In the genomic region with DNA sequence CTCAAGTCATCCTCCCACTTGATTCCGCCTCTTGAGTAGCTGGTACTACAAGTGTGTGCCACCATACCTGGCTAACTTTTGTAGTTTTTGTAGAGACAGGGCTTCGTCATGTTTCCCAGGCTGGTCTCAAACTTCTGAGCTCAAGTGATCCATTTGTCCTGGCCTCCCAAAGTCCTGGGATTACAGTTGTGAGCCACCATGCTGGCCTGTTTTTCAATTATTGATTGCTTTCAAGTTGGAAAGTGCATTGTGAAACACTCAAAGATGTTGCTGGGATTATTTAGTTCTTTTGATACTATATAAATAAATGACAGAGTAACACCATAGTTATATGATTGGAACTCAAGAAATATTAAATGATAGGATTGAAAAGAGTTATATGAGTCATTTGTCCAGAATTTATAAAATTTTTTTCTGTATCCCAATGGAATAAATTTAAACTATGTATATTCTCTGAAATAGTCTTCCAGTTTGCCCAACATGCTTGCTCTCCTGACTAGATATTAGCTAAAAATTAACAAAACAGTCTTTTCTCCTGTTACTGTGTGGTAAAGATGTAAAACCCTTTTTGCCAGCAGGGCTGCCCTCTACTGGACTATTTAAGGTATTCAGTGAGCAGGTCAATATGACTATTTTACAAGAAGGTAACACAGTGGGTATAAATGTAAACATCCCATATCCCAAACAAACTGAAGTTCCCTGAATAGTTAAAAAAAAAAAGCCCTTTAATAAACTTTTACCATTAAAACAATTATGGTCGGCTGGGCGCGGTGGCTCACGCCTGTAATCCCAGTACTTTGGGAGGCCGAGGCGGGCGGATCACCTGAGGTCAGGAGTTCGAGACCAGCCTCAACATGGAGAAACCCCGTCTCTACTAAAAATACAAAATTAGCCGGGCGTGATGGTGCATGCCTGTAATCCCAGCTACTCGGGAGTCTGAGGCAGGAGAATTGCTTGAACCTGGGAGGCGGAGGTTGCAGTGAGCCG, we compare ENCODE assay signal across 8 cellular contexts. TPM values are rescaled to one million over a fixed set of nuclear protein-coding genes. Genes with fewer than 3 reads are reported as not detected.
A peak's percentile ranks its signal among the peaks of the same experiment; 100 is the strongest.
DNase-seq lines count a peak whose midpoint lies in the region; ATAC-seq and TF ChIP-seq lines count a peak whose summit lies in the region.

No MANE protein-coding gene starts in this region.

- BruUV-seq in Panc1 (replicated peaks; lab: Mats Ljungman, UMichigan) = no TSS peak

- intact Hi-C loops in Panc1 (cut with micrococcal nuclease; ENCODE audit: unreplicated experiment) = loop anchor here (1.0 to 5.0 kb wide), 3 partner anchors 107 to 211 kb away; no protein-coding TSS in a partner anchor
- intact Hi-C loops in left lung (cut with DNase I) = loop anchor here in 1 of 2 donors (5.0 kb wide), 1 partner anchor 196 kb away; no protein-coding TSS in a partner anchor
- intact Hi-C loops in tibial artery (cut with DNase I; ENCODE audit: low total_unique reads) = loop anchor here (5.0 kb wide), 1 partner anchor 196 kb away; no protein-coding TSS in a partner anchor

- H3K27ac ChIP-seq in Panc1 (ENCODE audit: low read length) = no peak overlapping the region
- H3K27ac ChIP-seq in left lung = peak overlapping the region in 1 of 2 donors; percentile 55
- peak overlapping the region; percentile 30 to 50 for H3K27ac ChIP-seq in tibial artery

- H3K4me3 ChIP-seq in Panc1 (ENCODE audit: low read depth in 2 of 2, low read length in 2 of 2) (no peak overlapping the region), left lung (no peak overlapping the region), tibial artery (no peak overlapping the region)

- H3K9me3 ChIP-seq in Panc1 (ENCODE audit: control insufficient read depth, insufficient read depth, low read depth, low read length) = no peaks in the 10 kb centered on the region
- H3K9me3 ChIP-seq in left lung = no peaks in the 10 kb centered on the region
- no peaks in the 10 kb centered on the region for H3K9me3 ChIP-seq in tibial artery

- DNase-seq in NCI-H146 (lab: John Stamatoyannopoulos, UW) = peak; percentile 46
- no peak for DNase-seq in NCI-H146 treated with DMSO at 0.1 percent for 48 hours (lab: John Stamatoyannopoulos, UW; ENCODE audit: unreplicated experiment)
- no peak for DNase-seq in Panc1 (ENCODE audit: low read depth, low spot score)
- DNase-seq in central memory CD4-positive, alpha-beta T cell = peak; percentile 28
- DNase-seq in left lung = no peak
- peak in 1 of 2 donors; percentile 32 for DNase-seq in tibial artery

- POLR2A ChIA-PET in Panc1 (lab: Charles Lee) = interaction anchor here (0.6 kb wide), 1 partner anchor 231 kb away, joined by 3 read pairs; no protein-coding TSS in a partner anchor

- in situ Hi-C loops in Panc1 (cut with HindIII; ENCODE audit: low pct_unique_long_range_greater_than_20kb, low sequenced_read_pairs) = no loop called here

- CTCF ChIA-PET in Panc1 (lab: Charles Lee) = interaction anchor here (0.7 to 0.9 kb wide), 5 partner anchors 12 to 637 kb away, joined by 3 to 6 read pairs (median 3); no protein-coding TSS in a partner anchor

- H3K4me1 ChIP-seq in Panc1 (ENCODE audit: control insufficient read depth, insufficient read depth, low read length) (peaks cover 16% of the 10 kb centered on the region), left lung (peaks cover 0 to 30% of the 10 kb centered on the region in 2 donors), tibial artery (peaks cover 0 to 55% (median 17%) of the 10 kb centered on the region in 4 donors)

- H3K36me3 ChIP-seq in Panc1 (ENCODE audit: control insufficient read depth, insufficient read depth, low read length) (0 out of 2 replicates have a peak, but pooled peaks cover under 1% of the 10 kb centered on the region), left lung (no peaks in the 10 kb centered on the region), tibial artery (no peaks in the 10 kb centered on the region)

- TF ChIP-seq CTCF in Panc1 (IDR thresholded peaks at IDR 0.05) (peak; percentile 80), left lung (IDR thresholded peaks at IDR 0.05) (peak; percentile 50 to 67), tibial artery (IDR thresholded peaks at IDR 0.05) (peak; percentile 58 to 66)

- H3K27me3 ChIP-seq in Panc1 (ENCODE audit: control insufficient read depth, insufficient read depth, low read length) = no peaks in the 10 kb centered on the region
- H3K27me3 ChIP-seq in left lung = no peaks in the 10 kb centered on the region
- H3K27me3 ChIP-seq in tibial artery = no peaks in the 10 kb centered on the region

- peak; percentile 69 for ATAC-seq in GM21360 (IDR thresholded peaks at IDR 0.05; ENCODE audit: unreplicated experiment)
- peak; percentile 92 for ATAC-seq in HG03571 (IDR thresholded peaks at IDR 0.05; ENCODE audit: unreplicated experiment)
- peak; percentile 81 for ATAC-seq in Panc1
- peak; percentile 82 for ATAC-seq in left lung

RNA-seq across cellular contexts. Expression of a gene that starts 42.7 kb away (rescaled TPM):
- total RNA-seq in Panc1 (2021; ENCODE audit: unreplicated experiment) = 85.2 TPM
- 38.7 TPM for polyA plus RNA-seq in Panc1 (2012; ENCODE audit: insufficient read length)
- total RNA-seq in left lung = 100 to 1,000 TPM in 1 of 2 donors, 10 to 100 TPM in 1; 92.5 to 102 TPM

Comparison
In these comparisons a context has a peak if more than half of its experiments do, and no peak if none do; other contexts are left out.
1. DNase-seq: peak in NCI-H146 (single experiment) and central memory CD4-positive, alpha-beta T cell (single experiment); none in NCI-H146 treated with DMSO at 0.1 percent for 48 hours (single experiment), Panc1 (single experiment) and left lung (0 of 2).
2. Peak in every context shown above with its lines, with median percentiles within 50 percentile points of each other: ATAC-seq and CTCF ChIP-seq.